Comparison of ENCODE assay signal across 21 cellular contexts in the genomic region with DNA sequence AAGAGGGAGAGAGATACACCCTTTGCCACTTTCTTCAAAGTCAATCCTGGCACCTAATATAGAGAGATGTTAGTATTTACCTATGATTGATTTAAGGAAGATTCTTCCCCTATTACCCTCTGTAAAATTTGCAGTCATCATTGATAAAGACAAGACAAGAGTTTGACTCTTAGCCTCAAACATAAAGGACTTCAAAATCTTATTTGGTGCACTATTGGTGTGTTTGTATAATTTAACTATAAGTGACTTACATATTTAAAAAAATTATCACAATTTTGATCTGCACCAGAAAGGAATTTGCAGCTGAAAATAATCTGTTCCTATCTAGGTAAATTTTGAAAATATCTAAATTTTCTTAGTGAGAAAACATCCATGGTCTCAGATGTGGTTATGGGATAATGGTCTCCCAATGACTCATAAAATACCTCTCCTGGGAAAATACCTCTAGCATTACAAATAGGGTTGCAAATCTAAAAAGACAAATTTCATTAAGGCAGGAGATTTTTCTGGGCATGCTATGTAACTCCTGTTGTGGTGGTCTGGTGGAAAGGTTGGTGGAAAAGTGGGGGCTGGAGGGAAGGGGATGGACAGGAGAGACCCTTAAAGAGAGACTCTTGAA.
DNase-seq lines count a peak whose midpoint lies in the region; ATAC-seq and TF ChIP-seq lines count a peak whose summit lies in the region.
"Had no signal": no experiment of that assay in that cellular context is flagged by ENCODE, and none has a peak within 500 bp of the region (broad histone marks: within the 10 kb centered on the region; RNA-seq: fewer than 3 reads in every experiment).

No MANE protein-coding gene starts in this region.

- H2AFZ ChIP-seq in IMR-90 (replicated peaks; ENCODE audit: low read length, poor library complexity) = no peak overlapping the region
- H2AFZ ChIP-seq: hepatocyte had no signal

- H2BK15ac ChIP-seq in IMR-90 (ENCODE audit: low read depth, low read length) = no peak overlapping the region

- H3K4me3 ChIP-seq in AG04450 (ENCODE audit: low read depth, low read length) (no peak overlapping the region), IMR-90 (ENCODE audit: insufficient read depth, low read depth, low read length) (no peak overlapping the region), astrocyte of the spinal cord (ENCODE audit: low read depth, low read length) (no peak overlapping the region), kidney epithelial cell (ENCODE audit: low read depth, low read length) (no peak overlapping the region)
- H3K4me3 ChIP-seq: GM12878, hepatocyte, lung, tibial nerve had no signal

- CTCF ChIA-PET in AG04450 (lab: Charles Lee) = no interaction called here
- CTCF ChIA-PET in IMR-90 (lab: Yijun Ruan, JAX) = no interaction called here

- no peaks in the 10 kb centered on the region for H3K36me3 ChIP-seq in IMR-90 (ENCODE audit: control insufficient read depth, insufficient read depth, low read length)
- no peaks in the 10 kb centered on the region for H3K36me3 ChIP-seq in kidney epithelial cell (ENCODE audit: control insufficient read depth, insufficient read depth, low read length)
- H3K36me3 ChIP-seq: neutrophil, tibial nerve had no signal

- H3K4ac ChIP-seq in IMR-90 (ENCODE audit: low read depth, low read length) = peak overlapping the region; percentile 67; the same call in 1 of the 2 replicates

- in situ Hi-C loops in IMR-90 (cut with MboI; ENCODE audit: low sequenced_read_pairs) (no loop called here), astrocyte of the spinal cord (cut with HindIII; ENCODE audit: low sequenced_read_pairs) (no loop called here)

- TF ChIP-seq CTCF in AG04450 (IDR thresholded peaks at IDR 0.05; ENCODE audit: low read depth, low read length) (no peak), IMR-90 (conservative IDR thresholded peaks at IDR 0.05; ENCODE audit: low read depth, low read length) (no peak), astrocyte of the spinal cord (IDR thresholded peaks at IDR 0.05; ENCODE audit: low read depth, low read length) (no peak), kidney epithelial cell (IDR thresholded peaks at IDR 0.05; ENCODE audit: insufficient read depth, low read length, poor library complexity, severe bottlenecking) (no peak)

- peak overlapping the region; percentile 45; the same call in 1 of the 2 replicates for H3K4me2 ChIP-seq in IMR-90 (ENCODE audit: low read depth, low read length)
- H3K4me2 ChIP-seq: hepatocyte had no signal

- H3K9me1 ChIP-seq in IMR-90 (ENCODE audit: insufficient read depth, low read length) = no peaks in the 10 kb centered on the region

- peak overlapping the region; percentile 36; the same call in 1 of the 2 replicates for H4K91ac ChIP-seq in IMR-90 (ENCODE audit: insufficient read depth, low read depth, low read length)

- peak overlapping the region; percentile 34 for H2BK5ac ChIP-seq in IMR-90 (ENCODE audit: low read depth, low read length, poor library complexity, severe bottlenecking)

- DNase-seq in AG04450 (ENCODE audit: low read depth, low spot score) (peak; percentile 33), IMR-90 (peak; percentile 73), astrocyte of the spinal cord (ENCODE audit: low read depth, low spot score) (peak; percentile 80), kidney epithelial cell (ENCODE audit: low read depth) (peak; percentile 56), SKM-1 treated with dmso at 0.1 percent for 144 hours (lab: John Stamatoyannopoulos, UW; ENCODE audit: unreplicated experiment) (no peak), left ventricle myocardium superior (no peak)
- DNase-seq in stimulated activated CD4-positive, alpha-beta T cell treated with anti-CD3 and anti-CD28 coated beads, Interleukin-4, amount 100 ng/mL, for 1 hour = no peak
- DNase-seq: activated CD4-positive, alpha-beta T cell treated with anti-CD3 and anti-CD28 coated beads, Interleukin-2, amount 10 ng/mL, durations not matched to agents 24 days and 14 days; activated T-cell treated with anti-CD3 and anti-CD28 coated beads, Interleukin-2, amount 50 U/mL, for 48 hours; amniotic stem cell; DMS79; effector memory CD8-positive, alpha-beta T cell; NCI-H1048; stimulated activated CD4-positive, alpha-beta T cell treated with anti-CD3 and anti-CD28 coated beads, Interleukin-12 subunit alpha, Interleukin-12 subunit beta, amount 100 ng/mL, for 4 hours; T-cell had no signal

- no peak for TF ChIP-seq POLR2A in IMR-90 (IDR thresholded peaks at IDR 0.05; ENCODE audit: low read depth, low read length)

- no peak overlapping the region for H3K9ac ChIP-seq in IMR-90 (ENCODE audit: low read depth, low read length)

- H3K23ac ChIP-seq in IMR-90 (ENCODE audit: low read depth, low read length) = no peak overlapping the region

- H3K27me3 ChIP-seq in AG04450 (ENCODE audit: control insufficient read depth, insufficient read depth, low read length) (no peaks in the 10 kb centered on the region), IMR-90 (ENCODE audit: control insufficient read depth, insufficient read depth, low read length) (peaks cover 5% of the 10 kb centered on the region), kidney epithelial cell (ENCODE audit: control insufficient read depth, insufficient read depth, low read length) (no peaks in the 10 kb centered on the region)
- H3K27me3 ChIP-seq: hepatocyte, neutrophil, tibial nerve had no signal

- peak overlapping the region; percentile 73 for H2BK20ac ChIP-seq in IMR-90 (ENCODE audit: low read depth, low read length)

- no peaks in the 10 kb centered on the region for H4K20me1 ChIP-seq in IMR-90 (ENCODE audit: insufficient read depth, low read length)

- POLR2A ChIA-PET in AG04450 (lab: Yijun Ruan, JAX) (interaction anchor here (0.7 kb wide), 1 partner anchor 369 kb away, joined by 3 read pairs; no protein-coding TSS in a partner anchor), IMR-90 (lab: Charles Lee; ENCODE audit: unreplicated experiment) (no interaction called here)

- dilution Hi-C loops in IMR-90 (cut with HindIII; ENCODE audit: low sequenced_read_pairs, unreplicated experiment) = no loop called here

- H4K5ac ChIP-seq in IMR-90 (ENCODE audit: low read depth, low read length) = no peak overlapping the region

- TF ChIP-seq RAD21 in IMR-90 (IDR thresholded peaks at IDR 0.05; ENCODE audit: low read length) = no peak

- H2AK5ac ChIP-seq in IMR-90 (ENCODE audit: low read depth, low read length) = no peak overlapping the region

- ATAC-seq in IMR-90 (ENCODE audit: low read depth) (peak; percentile 37; the same call in 1 of the 2 replicates), GM19395 (IDR thresholded peaks at IDR 0.05; ENCODE audit: unreplicated experiment) (no peak), left ventricle myocardium superior (no peak)
- ATAC-seq: effector memory CD8-positive, alpha-beta T cell; GM12878; T-cell had no signal

- no TSS peak for BruUV-seq in IMR-90 (replicated peaks; lab: Mats Ljungman, UMichigan)

- no peaks in the 10 kb centered on the region for H3K79me1 ChIP-seq in IMR-90 (ENCODE audit: low read depth in 1 of 2, low read length in 2 of 2)

- peaks cover 3% of the 10 kb centered on the region; the same call in 1 of the 2 replicates for H3K4me1 ChIP-seq in IMR-90 (ENCODE audit: control insufficient read depth, insufficient read depth, low read length)
- H3K4me1 ChIP-seq: tibial nerve had no signal

- H2AK9ac ChIP-seq in IMR-90 (replicated peaks; ENCODE audit: low read depth, low read length, poor library complexity) = no peak overlapping the region

- H3K14ac ChIP-seq in IMR-90 (replicated peaks; ENCODE audit: low read depth, low read length) = no peak overlapping the region

- H3K9me3 ChIP-seq in AG04450 (ENCODE audit: control insufficient read depth, insufficient read depth, low read length) (no peaks in the 10 kb centered on the region), IMR-90 (ENCODE audit: control insufficient read depth, insufficient read depth, low read length) (no peaks in the 10 kb centered on the region)
- H3K9me3 ChIP-seq: neutrophil, tibial nerve had no signal

- intact Hi-C loops in IMR-90 (cut with micrococcal nuclease) (no loop called here), left ventricle myocardium superior (cut with micrococcal nuclease) (no loop called here)

- H3K27ac ChIP-seq in AG04450 (ENCODE audit: low read depth, low read length) = peak overlapping the region; percentile 65
- no peak overlapping the region for H3K27ac ChIP-seq in IMR-90 (ENCODE audit: insufficient read depth, low read length)
- H3K27ac ChIP-seq: hepatocyte, neutrophil, tibial nerve had no signal

- H3K18ac ChIP-seq in IMR-90 (ENCODE audit: low read depth, low read length) = no peak overlapping the region; the same call in 1 of the 2 replicates

- H3K56ac ChIP-seq in IMR-90 (ENCODE audit: extremely low read depth, insufficient read depth, low read length) = no peak overlapping the region

- H2BK120ac ChIP-seq in IMR-90 (ENCODE audit: low read depth, low read length) = peak overlapping the region; percentile 71

- peak overlapping the region in 1 of 2 experiments; percentile 42; a peak in 2 of 4 replicates for H4K8ac ChIP-seq in IMR-90 (ENCODE audit: low read depth in 2 of 2, low read length in 2 of 2)

TF ChIP-seq in IMR-90, 13 proteins besides CTCF, POLR2A, EP300 and RAD21:
- peak; percentile 27; the same call in 1 of the 2 replicates for TF ChIP-seq CEBPB (IDR thresholded peaks at IDR 0.05; ENCODE audit: low read depth, low read length)
- no peak for TF ChIP-seq MAZ (IDR thresholded peaks at IDR 0.05; ENCODE audit: borderline replicate concordance, low read depth, low read length)
- TF ChIP-seq, protein P1, sequence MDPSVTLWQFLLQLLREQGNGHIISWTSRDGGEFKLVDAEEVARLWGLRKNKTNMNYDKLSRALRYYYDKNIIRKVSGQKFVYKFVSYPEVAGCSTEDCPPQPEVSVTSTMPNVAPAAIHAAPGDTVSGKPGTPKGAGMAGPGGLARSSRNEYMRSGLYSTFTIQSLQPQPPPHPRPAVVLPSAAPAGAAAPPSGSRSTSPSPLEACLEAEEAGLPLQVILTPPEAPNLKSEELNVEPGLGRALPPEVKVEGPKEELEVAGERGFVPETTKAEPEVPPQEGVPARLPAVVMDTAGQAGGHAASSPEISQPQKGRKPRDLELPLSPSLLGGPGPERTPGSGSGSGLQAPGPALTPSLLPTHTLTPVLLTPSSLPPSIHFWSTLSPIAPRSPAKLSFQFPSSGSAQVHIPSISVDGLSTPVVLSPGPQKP (IDR thresholded peaks at IDR 0.05; ENCODE audit: borderline replicate concordance, low read depth, low read length) = no peak
- TF ChIP-seq MAFK (IDR thresholded peaks at IDR 0.05; ENCODE audit: low read depth, low read length) = no peak

Comparison
In these comparisons a context has a peak if more than half of its experiments do, and no peak if none do; other contexts are left out.
1. DNase-seq: peak in AG04450 (single experiment), IMR-90 (single experiment), astrocyte of the spinal cord (single experiment) and kidney epithelial cell (single experiment); none in SKM-1 treated with dmso at 0.1 percent for 144 hours (single experiment), left ventricle myocardium superior (single experiment) and stimulated activated CD4-positive, alpha-beta T cell treated with anti-CD3 and anti-CD28 coated beads, Interleukin-4, amount 100 ng/mL, for 1 hour (single experiment).